ENCODE assay signal across 13 cellular contexts in the genomic region with DNA sequence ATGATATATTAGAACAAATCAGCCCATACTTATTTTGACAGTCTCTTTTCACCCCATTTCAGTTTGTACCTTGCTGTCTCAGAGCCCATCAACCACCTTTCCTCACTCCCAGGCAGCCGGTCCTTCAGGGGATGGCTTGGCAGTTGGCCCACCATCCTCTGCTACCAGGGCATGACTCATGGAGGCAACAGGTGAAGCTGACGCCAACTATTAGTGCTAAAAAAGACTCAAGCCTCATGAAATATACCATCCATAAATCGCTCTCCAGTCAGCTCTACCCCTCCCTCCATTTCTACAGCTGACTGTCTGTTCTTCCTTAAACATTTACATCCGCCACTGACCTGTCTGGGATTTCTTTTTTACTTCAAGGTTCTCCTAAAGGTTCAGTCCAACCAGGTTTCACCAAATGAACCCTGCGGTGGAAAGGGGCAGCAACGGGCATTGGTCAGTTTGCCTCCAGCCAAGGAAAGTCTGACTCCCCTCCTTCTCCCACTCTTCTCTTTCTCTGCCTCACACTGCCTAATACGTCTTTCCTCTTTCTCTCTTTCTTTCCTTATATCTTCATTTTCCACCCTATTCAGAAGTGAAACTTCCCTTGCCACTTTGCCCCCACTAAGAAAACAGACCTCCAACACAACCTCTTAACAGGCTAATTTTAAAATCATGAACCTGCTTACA.
A peak's percentile ranks its signal among the peaks of the same experiment; 100 is the strongest.
DNase-seq lines count a peak whose midpoint lies in the region; ATAC-seq and TF ChIP-seq lines count a peak whose summit lies in the region.
"Had no signal": no experiment of that assay in that cellular context is flagged by ENCODE, and none has a peak within 500 bp of the region (broad histone marks: within the 10 kb centered on the region; RNA-seq: fewer than 3 reads in every experiment).

No MANE protein-coding gene starts in this region.

- no peak for TF ChIP-seq CTCF in nephron progenitor cell (IDR thresholded peaks at IDR 0.05)

- H3K27ac Mint-ChIP-seq in nephron progenitor cell = peak overlapping the region; percentile 98

- H3K9me3 Mint-ChIP-seq in nephron progenitor cell = peaks cover 29% of the 10 kb centered on the region

- H3K4me3 ChIP-seq in MG63 = no peak overlapping the region
- H3K4me3 ChIP-seq: SK-N-MC had no signal

- H3K36me3 Mint-ChIP-seq in nephron progenitor cell (ENCODE audit: low read depth) = peaks cover 71% of the 10 kb centered on the region

- DNase-seq in NCI-H146 (lab: John Stamatoyannopoulos, UW) = peak; percentile 31
- no peak for DNase-seq in NCI-H146 treated with DMSO at 0.1 percent for 48 hours (lab: John Stamatoyannopoulos, UW; ENCODE audit: unreplicated experiment)
- DNase-seq in MG63 = peak; percentile 17
- peak; percentile 26 for DNase-seq in astrocyte of the hippocampus (ENCODE audit: low read depth, low spot score)
- no peak for DNase-seq in nephron progenitor cell
- DNase-seq in 8988T = no peak
- no peak for DNase-seq in NCI-H526 (lab: John Stamatoyannopoulos, UW)
- DNase-seq: activated CD4-positive, alpha-beta T cell treated with anti-CD3 and anti-CD28 coated beads, Interleukin-2, amount 50 U/mL, for 48 hours; NCI-H2171 had no signal

- no peaks in the 10 kb centered on the region for H3K27me3 ChIP-seq in MG63

- H3K9me3 ChIP-seq in MG63 = no peaks in the 10 kb centered on the region

- peaks cover 68% of the 10 kb centered on the region for H3K4me1 Mint-ChIP-seq in nephron progenitor cell

- H3K27me3 Mint-ChIP-seq in nephron progenitor cell (ENCODE audit: low read depth, poor library complexity) = no peaks in the 10 kb centered on the region

- peak overlapping the region; percentile 61 for H3K4me3 Mint-ChIP-seq in nephron progenitor cell

- no peaks in the 10 kb centered on the region for H3K36me3 ChIP-seq in MG63

- no peak for ATAC-seq in HG02938 (IDR thresholded peaks at IDR 0.05; ENCODE audit: unreplicated experiment)
- ATAC-seq: left lobe of liver, sciatic nerve had no signal

Comparison
In these comparisons a context has a peak if more than half of its experiments do, and no peak if none do; other contexts are left out.
1. DNase-seq: peak in NCI-H146 (single experiment), MG63 (single experiment) and astrocyte of the hippocampus (single experiment); none in NCI-H146 treated with DMSO at 0.1 percent for 48 hours (single experiment), nephron progenitor cell (single experiment), 8988T (single experiment) and NCI-H526 (0 of 2).